In the genomic region with DNA sequence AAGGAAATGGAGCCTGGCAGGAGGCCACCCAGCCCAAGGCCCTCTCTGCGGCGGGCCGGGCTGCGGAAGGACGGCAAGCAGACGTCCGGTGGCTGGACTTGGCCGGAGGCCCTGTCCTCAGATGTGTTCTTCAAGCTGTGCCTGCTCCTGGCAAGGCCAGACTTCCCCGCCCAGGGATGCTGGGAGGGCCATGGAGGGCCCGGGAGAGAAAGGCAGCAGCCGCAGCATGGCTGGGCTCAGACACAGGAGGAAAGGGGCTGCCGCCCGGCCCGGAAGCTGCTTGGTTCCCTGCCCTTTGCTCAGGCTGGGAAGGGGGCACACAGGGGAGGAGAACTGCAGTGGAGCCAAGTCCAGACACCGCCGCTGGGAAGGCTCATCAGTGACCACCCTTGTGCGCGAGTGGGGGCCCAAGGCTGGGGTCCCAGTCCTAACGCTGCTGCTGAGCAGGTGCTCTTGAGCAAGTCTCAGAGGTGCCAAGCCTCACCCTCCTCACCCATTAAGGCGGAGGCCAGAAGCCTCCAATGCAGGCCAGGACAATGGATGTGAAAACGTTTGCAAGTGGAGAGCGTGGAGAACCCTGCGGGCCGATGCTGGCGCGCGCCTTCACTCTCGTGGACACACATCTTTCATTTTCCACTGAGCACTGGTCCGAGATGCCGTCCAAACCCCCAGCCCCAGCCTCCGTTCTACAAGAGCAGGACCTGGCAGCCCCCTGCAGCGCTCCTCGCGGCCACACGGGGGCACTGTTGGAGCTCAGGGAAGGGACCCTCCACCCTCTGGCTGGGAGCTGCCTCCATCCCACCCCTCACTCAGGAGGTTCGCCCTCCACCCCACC, we compare ENCODE assay signal across 8 cellular contexts. TPM values are rescaled to one million over a fixed set of nuclear protein-coding genes. Genes with fewer than 3 reads are reported as not detected.
DNase-seq lines count a peak whose midpoint lies in the region; ATAC-seq, FAIRE-seq and TF ChIP-seq lines count a peak whose summit lies in the region.

No MANE protein-coding gene starts in this region.

- no peak for FAIRE-seq in small intestine (lab: Jason Lieb, UNC)

- CTCF ChIA-PET in HCT116 (lab: Charles Lee), result interaction anchor here (0.5 to 1.5 kb wide), 15 partner anchors 8 to 478 kb away, joined by 3 to 8 read pairs (median 3); a partner anchor contains a TSS

- no TSS peak for BruUV-seq in HCT116 (replicated peaks; lab: Mats Ljungman, UMichigan)

- no peak overlapping the region for H3K4me3 ChIP-seq in BLaER1 treated with 17β-estradiol and CSF1 and Interleukin-3, amounts not matched to agents 10 nM and 100 nM
- H3K4me3 ChIP-seq in HCT116 (replicated peaks in 1 of 2; ENCODE audit: low read depth in 1 of 2, low read length in 2 of 2) (no peak overlapping the region), hepatocyte (no peak overlapping the region), small intestine (ENCODE audit: low read depth in 1 of 2, low read length in 2 of 2) (no peak overlapping the region)

- H3K27me3 ChIP-seq in BLaER1 treated with 17β-estradiol and CSF1 and Interleukin-3, amounts not matched to agents 10 nM and 100 nM, result peaks cover 0 to 24% (median 0%) of the 10 kb centered on the region in 11 experiments; a peak in 7 of 22 replicates
- peaks cover 4% of the 10 kb centered on the region; the same call in 1 of the 2 replicates for H3K27me3 ChIP-seq in HCT116 (ENCODE audit: insufficient read depth, low read length)
- peaks cover 11% of the 10 kb centered on the region for H3K27me3 ChIP-seq in hepatocyte
- no peaks in the 10 kb centered on the region for H3K27me3 ChIP-seq in small intestine (ENCODE audit: control insufficient read depth in 2 of 2, insufficient read depth in 2 of 2, low read length in 2 of 2)

- intact Hi-C loops in HCT116 (cut with micrococcal nuclease), result loop anchor here (5.0 kb wide), 1 partner anchor 73 kb away; no protein-coding TSS in a partner anchor

- H2AFZ ChIP-seq in HCT116 (ENCODE audit: low read depth, low read length, poor library complexity, severe bottlenecking), result no peak overlapping the region
- H2AFZ ChIP-seq in hepatocyte, result no peak overlapping the region

- H3K4me1 ChIP-seq in BLaER1 treated with 17β-estradiol and CSF1 and Interleukin-3, amounts not matched to agents 10 nM and 100 nM, result peaks cover 13 to 67% (median 36%) of the 10 kb centered on the region in 10 experiments; a peak in 19 of 20 replicates
- peaks cover 0 to 12% of the 10 kb centered on the region in 2 experiments; a peak in 1 of 4 replicates for H3K4me1 ChIP-seq in HCT116 (ENCODE audit: control insufficient read depth in 1 of 2, insufficient read depth in 2 of 2, low read length in 2 of 2)
- H3K4me1 ChIP-seq in hepatocyte (ENCODE audit: insufficient read depth), result peaks cover 20% of the 10 kb centered on the region
- H3K4me1 ChIP-seq in small intestine (ENCODE audit: control insufficient read depth in 2 of 2, insufficient read depth in 1 of 2, low read depth in 1 of 2, low read length in 1 of 2), result peaks cover 0 to 5% of the 10 kb centered on the region in 2 donors

- H3K79me2 ChIP-seq in HCT116 (ENCODE audit: insufficient read depth, low read length) (no peaks in the 10 kb centered on the region), hepatocyte (no peaks in the 10 kb centered on the region)

- H4K20me1 ChIP-seq in BLaER1 treated with 17β-estradiol and CSF1 and Interleukin-3, amounts not matched to agents 10 nM and 100 nM, result peaks cover 0 to 31% (median 0%) of the 10 kb centered on the region in 11 experiments; a peak in 6 of 22 replicates
- H4K20me1 ChIP-seq in HCT116 (ENCODE audit: insufficient read depth), result no peaks in the 10 kb centered on the region
- no peaks in the 10 kb centered on the region for H4K20me1 ChIP-seq in hepatocyte (ENCODE audit: insufficient read depth, poor library complexity, severe bottlenecking)

- no peak for TF ChIP-seq POLR2A in HCT116 (IDR thresholded peaks at IDR 0.05; ENCODE audit: borderline replicate concordance, extremely low read depth, insufficient read depth, insufficient read length)

- no peaks in the 10 kb centered on the region for H3K9me3 ChIP-seq in BLaER1 treated with 17β-estradiol and CSF1 and Interleukin-3, amounts not matched to agents 10 nM and 100 nM (replicated peaks in 1 of 11)
- H3K9me3 ChIP-seq in HCT116 (ENCODE audit: control insufficient read depth in 1 of 2, insufficient read depth in 1 of 2, low read depth in 1 of 2, low read length in 2 of 2) (no peaks in the 10 kb centered on the region), hepatocyte (ENCODE audit: low read depth) (no peaks in the 10 kb centered on the region), small intestine (ENCODE audit: control insufficient read depth, low read depth) (no peaks in the 10 kb centered on the region)

- H3K36me3 ChIP-seq in BLaER1 treated with 17β-estradiol and CSF1 and Interleukin-3, amounts not matched to agents 10 nM and 100 nM, result no peaks in the 10 kb centered on the region
- no peaks in the 10 kb centered on the region for H3K36me3 ChIP-seq in HCT116 (ENCODE audit: control insufficient read depth in 1 of 2, insufficient read depth in 2 of 2, low read length in 2 of 2)
- H3K36me3 ChIP-seq in hepatocyte (replicated peaks; ENCODE audit: insufficient read depth, low read depth), result no peaks in the 10 kb centered on the region
- H3K36me3 ChIP-seq in small intestine (ENCODE audit: control insufficient read depth in 2 of 2, insufficient read depth in 2 of 2, low read length in 2 of 2), result no peaks in the 10 kb centered on the region

- 57% methylated on average over 35 of the region's 36 CpGs for whole genome bisulfite sequencing in hepatocyte (ENCODE audit: low lambda C conversion rate, missing lambda C conversion rate)
- WGBS in small intestine, 3 donors, result 36 to 43% (median 42%) methylated on average over 34 to 36 of the region's 36 CpGs

- no peaks in the 10 kb centered on the region for H3K9me2 ChIP-seq in HCT116 (ENCODE audit: insufficient read depth)
- no peaks in the 10 kb centered on the region for H3K9me2 ChIP-seq in hepatocyte (replicated peaks; ENCODE audit: insufficient read depth)

- peak overlapping the region in 6 of 11 experiments; percentile 4 to 92 (median 29); a peak in 7 of 22 replicates for H3K4me2 ChIP-seq in BLaER1 treated with 17β-estradiol and CSF1 and Interleukin-3, amounts not matched to agents 10 nM and 100 nM
- H3K4me2 ChIP-seq in HCT116 (ENCODE audit: low read length) (no peak overlapping the region), hepatocyte (no peak overlapping the region)

- ATAC-seq in HCT116, result peak; percentile 78
- ATAC-seq in HG02981 (IDR thresholded peaks at IDR 0.05; ENCODE audit: unreplicated experiment), result no peak

- TF ChIP-seq RAD21 in HCT116 (IDR thresholded peaks at IDR 0.05; ENCODE audit: low read depth), result peak; percentile 79

- TF ChIP-seq CTCF in HCT116 (IDR thresholded peaks at IDR 0.05 in 2 of 3, conservative IDR thresholded peaks at IDR 0.05 in 1 of 3; ENCODE audit: borderline replicate concordance in 1 of 3, insufficient read depth in 1 of 3, low read depth in 2 of 3, low read length in 2 of 3) (peak; percentile 60 to 96 (median 95)), hepatocyte (IDR thresholded peaks at IDR 0.05; ENCODE audit: poor library complexity) (peak; percentile 95)

- RAD21 ChIA-PET in HCT116 (lab: Charles Lee; ENCODE audit: low non-redundant PET in 1 of 2, low total read pairs in 2 of 2, uncharacterized antibody in 2 of 2, unreplicated experiment in 2 of 2), result interaction anchor here (1.0 to 1.1 kb wide), 2 partner anchors 69 to 188 kb away, joined by 3 read pairs; a partner anchor contains a TSS

- no peak overlapping the region for H3K9ac ChIP-seq in BLaER1 treated with 17β-estradiol and CSF1 and Interleukin-3, amounts not matched to agents 10 nM and 100 nM
- no peak overlapping the region for H3K9ac ChIP-seq in HCT116 (ENCODE audit: low read length)

- POLR2A ChIA-PET in HCT116 (lab: Charles Lee), result no interaction called here

- no peak overlapping the region for H3K27ac ChIP-seq in BLaER1 treated with 17β-estradiol and CSF1 and Interleukin-3, amounts not matched to agents 10 nM and 100 nM
- H3K27ac ChIP-seq in HCT116 (ENCODE audit: low read depth, low read length) (no peak overlapping the region), hepatocyte (no peak overlapping the region), small intestine (ENCODE audit: low read depth in 1 of 2, low read length in 1 of 2) (peak overlapping the region in 1 of 2 donors; percentile 53)

- DNase-seq in HCT116 (ENCODE audit: low read depth, low spot score) (no peak), SKM-1 treated with dmso at 0.1 percent for 144 hours (lab: John Stamatoyannopoulos, UW; ENCODE audit: unreplicated experiment) (peak; percentile 10), anterior cingulate cortex (lab: John Stamatoyannopoulos, UW) (peak in 45 of 58 donors; percentile 5 to 75 (median 40)), hepatocyte (ENCODE audit: low spot score) (peak; percentile 72), small intestine (no peak)
- DNase-seq in stimulated activated CD4-positive, alpha-beta T cell treated with anti-CD3 and anti-CD28 coated beads, Interleukin-12 subunit alpha, Interleukin-12 subunit beta, amount 100 ng/mL, for 48 hours (ENCODE audit: low read depth in 2 of 3, low spot score in 1 of 3), result peak; percentile 35 to 58 (median 57)

TF ChIP-seq in HCT116, 20 proteins besides CTCF, POLR2A, EP300 and RAD21 (continues in another document):
- TF ChIP-seq CBX3 (IDR thresholded peaks at IDR 0.05; ENCODE audit: low read depth), result no peak
- TF ChIP-seq ZNF274 (IDR thresholded peaks at IDR 0.05; ENCODE audit: low read depth, low read length), result no peak
- no peak for TF ChIP-seq FOSL1 (IDR thresholded peaks at IDR 0.05; ENCODE audit: low read depth)
- TF ChIP-seq TCF7L2 (IDR thresholded peaks at IDR 0.05; ENCODE audit: borderline replicate concordance, extremely low read depth, insufficient read depth, insufficient read length), result no peak
- TF ChIP-seq SRF (IDR thresholded peaks at IDR 0.05; ENCODE audit: low read depth), result no peak
- TF ChIP-seq EZH2phosphoT487 (IDR thresholded peaks at IDR 0.05; ENCODE audit: borderline replicate concordance), result no peak
- TF ChIP-seq, protein P1, sequence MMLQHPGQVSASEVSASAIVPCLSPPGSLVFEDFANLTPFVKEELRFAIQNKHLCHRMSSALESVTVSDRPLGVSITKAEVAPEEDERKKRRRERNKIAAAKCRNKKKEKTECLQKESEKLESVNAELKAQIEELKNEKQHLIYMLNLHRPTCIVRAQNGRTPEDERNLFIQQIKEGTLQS (IDR thresholded peaks at IDR 0.05), result no peak
- no peak for TF ChIP-seq EGR1 (IDR thresholded peaks at IDR 0.05; ENCODE audit: low read depth)

RNA-seq across cellular contexts. Expression of a gene that starts 7.9 kb away (rescaled TPM):
- total RNA-seq in HCT116 (2021; ENCODE audit: unreplicated experiment), result not detected
- not detected in 2 replicates for polyA plus RNA-seq in HCT116 (2012)
- total RNA-seq in hepatocyte, result 0.10 and 0.20 TPM in 2 replicates
- 0.04 and 0.13 TPM in 2 replicates for polyA plus RNA-seq in hepatocyte
- under 1 TPM in 1 of 3 donors, not detected in 2; 0.13 TPM for polyA plus RNA-seq in small intestine

RNA-seq across cellular contexts. Expression of a gene that starts 18.1 kb away (rescaled TPM):
- total RNA-seq in HCT116 (2021; ENCODE audit: unreplicated experiment) (not detected), hepatocyte (13.5 and 34.5 TPM in 2 replicates)
- 0.14 and 0.21 TPM in 2 replicates for polyA plus RNA-seq in HCT116 (2012)
- polyA plus RNA-seq in hepatocyte (11.5 and 13.1 TPM in 2 replicates), small intestine (10 to 100 TPM in 1 of 3 donors, 1 to 10 TPM in 2; 3.8 to 29.3 (median 4.0) TPM)

RNA-seq across cellular contexts. Expression of a gene that starts 45.4 kb away (rescaled TPM):
- total RNA-seq in HCT116 (2021; ENCODE audit: unreplicated experiment), result 0.34 TPM
- polyA plus RNA-seq in HCT116 (2012), result not detected in 2 replicates
- 69.6 and 90.8 TPM in 2 replicates for total RNA-seq in hepatocyte
- 157 and 169 TPM in 2 replicates for polyA plus RNA-seq in hepatocyte
- 1 to 10 TPM in 1 of 3 donors, under 1 TPM in 2; 0.27 to 1.8 (median 0.84) TPM for polyA plus RNA-seq in small intestine

Comparison
In these comparisons a context has a peak if more than half of its experiments do, and no peak if none do; other contexts are left out.
1. H3K4me2 ChIP-seq: peak in BLaER1 treated with 17β-estradiol and CSF1 and Interleukin-3, amounts not matched to agents 10 nM and 100 nM (6 of 11); none in HCT116 (single experiment) and hepatocyte (single experiment).
2. DNase-seq: peak in SKM-1 treated with dmso at 0.1 percent for 144 hours (single experiment), anterior cingulate cortex (45 of 58), hepatocyte (single experiment) and stimulated activated CD4-positive, alpha-beta T cell treated with anti-CD3 and anti-CD28 coated beads, Interleukin-12 subunit alpha, Interleukin-12 subunit beta, amount 100 ng/mL, for 48 hours (3 of 3); none in HCT116 (single experiment) and small intestine (single experiment).
3. RNA of a gene that starts 18.1 kb away (total RNA-seq): 13.5 to 34.5 TPM in hepatocyte; not detected in HCT116 (single experiment); every median in the first group is over 10 times any median in the second.
4. RNA of a gene that starts 45.4 kb away (total RNA-seq): 69.6 to 90.8 TPM in hepatocyte; 0.34 TPM in HCT116 (single experiment); every median in the first group is over 10 times any median in the second.